ENCODE assay signal across 20 cellular contexts in the genomic region with DNA sequence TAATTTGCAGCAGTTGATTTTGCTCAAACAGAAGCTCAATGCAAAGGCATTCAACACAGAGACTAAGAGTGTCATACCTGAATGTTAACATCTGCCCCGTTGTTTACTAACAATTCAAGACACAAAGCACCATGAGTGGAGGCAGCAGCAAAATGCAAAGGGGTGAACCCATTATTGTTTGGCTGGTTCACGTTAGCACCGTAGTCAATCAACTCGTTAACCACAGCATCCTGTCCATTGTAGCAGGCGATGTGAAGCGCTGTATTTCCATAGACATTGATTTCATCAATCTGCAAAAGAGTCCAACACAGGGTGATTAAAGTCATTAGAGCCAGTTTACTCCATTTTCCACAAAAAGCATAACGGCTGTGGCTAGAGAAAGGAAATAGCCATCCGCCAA.
DNase-seq lines count a peak whose midpoint lies in the region; ATAC-seq and TF ChIP-seq lines count a peak whose summit lies in the region.
"Had no signal": no experiment of that assay in that cellular context is flagged by ENCODE, and none has a peak within 500 bp of the region (broad histone marks: within the 10 kb centered on the region; RNA-seq: fewer than 3 reads in every experiment).

No MANE protein-coding gene starts in this region.

- H3K9me3 Mint-ChIP-seq in activated CD4-positive, alpha-beta T cell treated with anti-CD3 and anti-CD28 coated beads for 36 hours (ENCODE audit: low read depth): no peaks in the 10 kb centered on the region
- H3K9me3 Mint-ChIP-seq in GM23338: no peaks in the 10 kb centered on the region
- H3K9me3 Mint-ChIP-seq in activated naive CD8-positive, alpha-beta T cell (ENCODE audit: low read depth): no peaks in the 10 kb centered on the region
- no peaks in the 10 kb centered on the region for H3K9me3 Mint-ChIP-seq in natural killer cell treated with Interleukin-12 subunit alpha and Interleukin-12 subunit beta and Interleukin-15 and Interleukin-18, amount 100 ng/mL, for 72 hours
- H3K9me3 Mint-ChIP-seq: nephron had no signal

- intact Hi-C loops in activated CD4-positive, alpha-beta T cell treated with anti-CD3 and anti-CD28 coated beads for 36 hours (cut with DNase I, micrococcal nuclease): loop anchor here in 1 of 2 experiments (5.0 kb wide), 1 partner anchor 186 kb away; no protein-coding TSS in a partner anchor

- H3K9me2 ChIP-seq in GM23338 (ENCODE audit: insufficient read depth): no peaks in the 10 kb centered on the region

- DNase-seq in activated CD4-positive, alpha-beta T cell treated with anti-CD3 and anti-CD28 coated beads for 36 hours: no peak
- DNase-seq in activated CD4-positive, alpha-beta T cell treated with anti-CD3 and anti-CD28 coated beads, Interleukin-2, amount 50 U/mL, for 1 hour: no peak
- DNase-seq in GM23338 (ENCODE audit: low spot score): no peak
- DNase-seq in natural killer cell treated with Interleukin-12 subunit alpha and Interleukin-12 subunit beta and Interleukin-15 and Interleukin-18, amount 100 ng/mL, for 72 hours (ENCODE audit: low spot score): peak; percentile 62
- DNase-seq in stimulated activated CD4-positive, alpha-beta T cell treated with anti-CD3 and anti-CD28 coated beads, Interleukin-15, amount 100 ng/mL, for 24 hours: no peak
- DNase-seq in GM13977 (ENCODE audit: low spot score): no peak
- DNase-seq in AG08396 (ENCODE audit: low spot score): no peak
- DNase-seq: amniotic stem cell; DMS53; gastrocnemius medialis; kidney glomerular epithelial cell; NCI-H1417 treated with DMSO at 0.1 percent for 48 hours; stimulated activated CD4-positive, alpha-beta T cell treated with anti-CD3 and anti-CD28 coated beads, Interleukin-2, amount 100 ng/mL, for 24 hours; substantia nigra; T1000 had no signal

- H3K27me3 ChIP-seq in GM23338 (ENCODE audit: insufficient read depth): no peaks in the 10 kb centered on the region
- H3K27me3 ChIP-seq: gastrocnemius medialis had no signal

- CTCF ChIA-PET in activated CD4-positive, alpha-beta T cell treated with anti-CD3 and anti-CD28 coated beads for 36 hours (lab: Charles Lee): interaction anchor here (0.8 to 3.4 kb wide), 8 partner anchors 8 to 190 kb away, joined by 3 to 18 read pairs (median 4); no protein-coding TSS in a partner anchor

- in situ Hi-C loops in GM13977 (cut with MboI; ENCODE audit: low pct_unique_long_range_greater_than_20kb, low sequenced_read_pairs, unreplicated experiment): no loop called here

- TF ChIP-seq CTCF in GM23338 (conservative IDR thresholded peaks at IDR 0.05; ENCODE audit: low read depth in 2 of 2) (no peak), GM13977 (IDR thresholded peaks at IDR 0.05; ENCODE audit: extremely low read depth, insufficient read depth, missing control alignments) (no peak)

- no peak overlapping the region for H3K4me3 ChIP-seq in GM23338
- H3K4me3 ChIP-seq: A549, gastrocnemius medialis had no signal

- no peak overlapping the region for H3K27ac ChIP-seq in GM23338 (ENCODE audit: low read depth)
- H3K27ac ChIP-seq: A549, C4-2B, gastrocnemius medialis had no signal

- H3K4me3 Mint-ChIP-seq in activated CD4-positive, alpha-beta T cell treated with anti-CD3 and anti-CD28 coated beads for 36 hours: no peak overlapping the region
- no peak overlapping the region for H3K4me3 Mint-ChIP-seq in GM23338
- H3K4me3 Mint-ChIP-seq in activated naive CD8-positive, alpha-beta T cell: peak overlapping the region; percentile 1
- H3K4me3 Mint-ChIP-seq in natural killer cell treated with Interleukin-12 subunit alpha and Interleukin-12 subunit beta and Interleukin-15 and Interleukin-18, amount 100 ng/mL, for 72 hours: peak overlapping the region; percentile 79
- H3K4me3 Mint-ChIP-seq: nephron had no signal

- H3K36me3 ChIP-seq in GM23338 (ENCODE audit: insufficient read depth): no peaks in the 10 kb centered on the region
- H3K36me3 ChIP-seq: gastrocnemius medialis had no signal

- no peak overlapping the region for H3K4me2 ChIP-seq in GM23338
- H3K4me2 ChIP-seq: A549 had no signal

- H4K20me1 ChIP-seq in GM23338 (replicated peaks; ENCODE audit: insufficient read depth): no peaks in the 10 kb centered on the region

- H3K27ac Mint-ChIP-seq in activated CD4-positive, alpha-beta T cell treated with anti-CD3 and anti-CD28 coated beads for 36 hours: peak overlapping the region; percentile 73
- no peak overlapping the region for H3K27ac Mint-ChIP-seq in GM23338
- H3K27ac Mint-ChIP-seq in activated naive CD8-positive, alpha-beta T cell: peak overlapping the region; percentile 86
- H3K27ac Mint-ChIP-seq in natural killer cell treated with Interleukin-12 subunit alpha and Interleukin-12 subunit beta and Interleukin-15 and Interleukin-18, amount 100 ng/mL, for 72 hours: peak overlapping the region; percentile 72 to 77
- H3K27ac Mint-ChIP-seq: nephron had no signal

- H3K27me3 Mint-ChIP-seq in activated CD4-positive, alpha-beta T cell treated with anti-CD3 and anti-CD28 coated beads for 36 hours: no peaks in the 10 kb centered on the region
- no peaks in the 10 kb centered on the region for H3K27me3 Mint-ChIP-seq in GM23338 (ENCODE audit: insufficient read depth, low read depth, poor library complexity)
- H3K27me3 Mint-ChIP-seq in activated naive CD8-positive, alpha-beta T cell: no peaks in the 10 kb centered on the region
- H3K27me3 Mint-ChIP-seq in natural killer cell treated with Interleukin-12 subunit alpha and Interleukin-12 subunit beta and Interleukin-15 and Interleukin-18, amount 100 ng/mL, for 72 hours: no peaks in the 10 kb centered on the region

- peak overlapping the region; percentile 86 for H2AFZ ChIP-seq in GM23338

- peaks cover 45% of the 10 kb centered on the region for H3K4me1 Mint-ChIP-seq in activated CD4-positive, alpha-beta T cell treated with anti-CD3 and anti-CD28 coated beads for 36 hours
- peaks cover 6% of the 10 kb centered on the region; the same call in 2 of the 3 replicates for H3K4me1 Mint-ChIP-seq in GM23338
- peaks cover 56% of the 10 kb centered on the region for H3K4me1 Mint-ChIP-seq in activated naive CD8-positive, alpha-beta T cell (ENCODE audit: low read depth)
- H3K4me1 Mint-ChIP-seq in natural killer cell treated with Interleukin-12 subunit alpha and Interleukin-12 subunit beta and Interleukin-15 and Interleukin-18, amount 100 ng/mL, for 72 hours (ENCODE audit: low read depth in 2 of 2): peaks cover 38 to 54% of the 10 kb centered on the region in 2 donors
- H3K4me1 Mint-ChIP-seq: nephron had no signal

- no peaks in the 10 kb centered on the region for H3F3A ChIP-seq in GM23338 (replicated peaks; ENCODE audit: low read depth)

- peak; percentile 45 for ATAC-seq in activated CD4-positive, alpha-beta T cell treated with anti-CD3 and anti-CD28 coated beads for 36 hours
- no peak for ATAC-seq in GM23338
- ATAC-seq in natural killer cell treated with Interleukin-12 subunit alpha and Interleukin-12 subunit beta and Interleukin-15 and Interleukin-18, amount 100 ng/mL, for 72 hours: peak; percentile 82 to 88
- ATAC-seq: A549; activated CD4-positive, CD25-positive, alpha-beta regulatory T cell treated with anti-CD3 and anti-CD28 coated beads, Interleukin-2, amount 50 U/mL, for 24 hours; gastrocnemius medialis had no signal

- 0 out of 2 replicates have a peak, but pooled peaks cover 4% of the 10 kb centered on the region for H3K4me1 ChIP-seq in GM23338 (ENCODE audit: insufficient read depth)
- H3K4me1 ChIP-seq: A549, gastrocnemius medialis had no signal

- no peaks in the 10 kb centered on the region for H3K79me2 ChIP-seq in GM23338 (replicated peaks; ENCODE audit: insufficient read depth)

- POLR2A ChIA-PET in activated CD4-positive, alpha-beta T cell treated with anti-CD3 and anti-CD28 coated beads for 36 hours (lab: Charles Lee): no interaction called here

- peaks cover 74% of the 10 kb centered on the region for H3K36me3 Mint-ChIP-seq in activated CD4-positive, alpha-beta T cell treated with anti-CD3 and anti-CD28 coated beads for 36 hours (ENCODE audit: low read depth)
- no peaks in the 10 kb centered on the region for H3K36me3 Mint-ChIP-seq in GM23338 (ENCODE audit: low read depth)
- H3K36me3 Mint-ChIP-seq in activated naive CD8-positive, alpha-beta T cell: peaks cover 27% of the 10 kb centered on the region
- H3K36me3 Mint-ChIP-seq in natural killer cell treated with Interleukin-12 subunit alpha and Interleukin-12 subunit beta and Interleukin-15 and Interleukin-18, amount 100 ng/mL, for 72 hours: peaks cover 51% of the 10 kb centered on the region

Comparison
In these comparisons a context has a peak if more than half of its experiments do, and no peak if none do; other contexts are left out.
1. H3K4me3 Mint-ChIP-seq: peak in activated naive CD8-positive, alpha-beta T cell (single experiment) and natural killer cell treated with Interleukin-12 subunit alpha and Interleukin-12 subunit beta and Interleukin-15 and Interleukin-18, amount 100 ng/mL, for 72 hours (single experiment); none in activated CD4-positive, alpha-beta T cell treated with anti-CD3 and anti-CD28 coated beads for 36 hours (single experiment) and GM23338 (single experiment).